ENCODE assay signal across 8 cellular contexts in genomic region chr10:79247373-79248137, GRCh38.
DNase-seq lines count a peak whose midpoint lies in the region; ATAC-seq and TF ChIP-seq lines count a peak whose summit lies in the region.

No MANE protein-coding gene starts in this region.

- no peaks in the 10 kb centered on the region for H3K36me3 ChIP-seq in CD8-positive, alpha-beta memory T cell (ENCODE audit: insufficient read depth, low read length)
- H3K36me3 ChIP-seq in skeletal muscle satellite cell (ENCODE audit: insufficient read depth, low read length): peaks cover 22% of the 10 kb centered on the region

- H3K4me1 Mint-ChIP-seq in CD8-positive, alpha-beta memory T cell: peaks cover 54 to 80% (median 61%) of the 10 kb centered on the region in 3 donors
- peaks cover 55% of the 10 kb centered on the region for H3K4me1 Mint-ChIP-seq in endothelial cell (ENCODE audit: unreplicated experiment)

- no peak overlapping the region for H3K27ac ChIP-seq in CD8-positive, alpha-beta memory T cell (ENCODE audit: low read depth, low read length)

- peak overlapping the region; percentile 43 for H3K9ac ChIP-seq in skeletal muscle satellite cell (ENCODE audit: low read depth, low read length)

- no peak for TF ChIP-seq CTCF in NB4 (IDR thresholded peaks at IDR 0.05; ENCODE audit: low read depth, low read length)
- no peak for TF ChIP-seq CTCF in endothelial cell (IDR thresholded peaks at IDR 0.05; ENCODE audit: unreplicated experiment)
- no peak for TF ChIP-seq CTCF in lower leg skin (IDR thresholded peaks at IDR 0.05)

- no peaks in the 10 kb centered on the region for H3K27me3 Mint-ChIP-seq in CD8-positive, alpha-beta memory T cell
- peaks cover 19% of the 10 kb centered on the region for H3K27me3 Mint-ChIP-seq in endothelial cell (ENCODE audit: unreplicated experiment)

- H3K27ac Mint-ChIP-seq in CD8-positive, alpha-beta memory T cell: peak overlapping the region; percentile 1 to 87 (median 62)
- H3K27ac Mint-ChIP-seq in endothelial cell (ENCODE audit: unreplicated experiment): peak overlapping the region; percentile 89

- TF ChIP-seq POLR2A in NB4 (IDR thresholded peaks at IDR 0.05; ENCODE audit: extremely low read depth, insufficient read length): no peak
- TF ChIP-seq POLR2A in lower leg skin (IDR thresholded peaks at IDR 0.05): no peak

- intact Hi-C loops in lower leg skin (cut with DNase I; ENCODE audit: low total_unique reads): no loop called here

- H3K4me1 ChIP-seq in CD8-positive, alpha-beta memory T cell (ENCODE audit: insufficient read depth, low read length): peaks cover 66% of the 10 kb centered on the region
- H3K4me1 ChIP-seq in skeletal muscle satellite cell (ENCODE audit: control insufficient read depth, insufficient read depth, low read length): peaks cover 41% of the 10 kb centered on the region

- H3K4me2 ChIP-seq in skeletal muscle satellite cell (ENCODE audit: low read length): no peak overlapping the region

- WGBS in lower leg skin, 2 donors: 86 to 94% methylated on average over 5 of the region's 6 CpGs

- H3K9me3 ChIP-seq in CD8-positive, alpha-beta memory T cell (ENCODE audit: low read length): no peaks in the 10 kb centered on the region
- H3K9me3 ChIP-seq in skeletal muscle satellite cell (replicated peaks; ENCODE audit: low read length): no peaks in the 10 kb centered on the region

- H3K4me3 ChIP-seq in CD8-positive, alpha-beta memory T cell (ENCODE audit: low read length): no peak overlapping the region
- H3K4me3 ChIP-seq in NB4 (ENCODE audit: low read depth, low read length) (peak overlapping the region; percentile 22), skeletal muscle satellite cell (ENCODE audit: low read length) (no peak overlapping the region), lower leg skin (ENCODE audit: low read depth, poor library complexity, severe bottlenecking) (no peak overlapping the region)

- H3K9me3 Mint-ChIP-seq in CD8-positive, alpha-beta memory T cell: no peaks in the 10 kb centered on the region
- no peaks in the 10 kb centered on the region for H3K9me3 Mint-ChIP-seq in endothelial cell (ENCODE audit: unreplicated experiment)

- no peaks in the 10 kb centered on the region for H3K27me3 ChIP-seq in CD8-positive, alpha-beta memory T cell (ENCODE audit: insufficient read depth, low read length, poor library complexity, severe bottlenecking)
- no peaks in the 10 kb centered on the region for H3K27me3 ChIP-seq in skeletal muscle satellite cell (ENCODE audit: control insufficient read depth, insufficient read depth, low read length)

- ATAC-seq in HG02981 (IDR thresholded peaks at IDR 0.05; ENCODE audit: unreplicated experiment): no peak
- ATAC-seq in GM18873 (IDR thresholded peaks at IDR 0.05; ENCODE audit: low FRiP score, unreplicated experiment): no peak
- no peak for ATAC-seq in HG03039 (IDR thresholded peaks at IDR 0.05; ENCODE audit: unreplicated experiment)

- POLR2A ChIA-PET in CD8-positive, alpha-beta memory T cell (lab: Charles Lee): no interaction called here

- CTCF ChIA-PET in CD8-positive, alpha-beta memory T cell (lab: Charles Lee): interaction anchor here (1.5 to 2.8 kb wide), 2 partner anchors 10 to 52 kb away, joined by 3 to 8 read pairs; no protein-coding TSS in a partner anchor

- H3K36me3 Mint-ChIP-seq in CD8-positive, alpha-beta memory T cell: no peaks in the 10 kb centered on the region
- peaks cover 25% of the 10 kb centered on the region for H3K36me3 Mint-ChIP-seq in endothelial cell (ENCODE audit: low read depth, unreplicated experiment)

- DNase-seq in CD8-positive, alpha-beta memory T cell: no peak
- DNase-seq in NB4 (ENCODE audit: low read depth) (peak; percentile 56), endothelial cell (ENCODE audit: low spot score) (no peak), lower leg skin (ENCODE audit: low spot score in 2 of 2) (no peak)

- peak overlapping the region in 6 of 7 donors; percentile 14 to 60 (median 50) for H3K4me3 Mint-ChIP-seq in CD8-positive, alpha-beta memory T cell
- peak overlapping the region; percentile 30 for H3K4me3 Mint-ChIP-seq in endothelial cell (ENCODE audit: unreplicated experiment)
